Comparison of ENCODE assay signal across 16 cellular contexts in genomic region chr1:38370716-38371504, GRCh38.
DNase-seq lines count a peak whose midpoint lies in the region; TF ChIP-seq lines count a peak whose summit lies in the region.
"Had no signal": no experiment of that assay in that cellular context is flagged by ENCODE, and none has a peak within 500 bp of the region (broad histone marks: within the 10 kb centered on the region; RNA-seq: fewer than 3 reads in every experiment).

No MANE protein-coding gene starts in this region.

- H3K27ac Mint-ChIP-seq in brain, result peak overlapping the region in 4 of 5 experiments; percentile 49 to 85 (median 77)
- H3K27ac Mint-ChIP-seq in CD14-positive monocyte, result no peak overlapping the region

- peaks cover 0 to 18% (median 6%) of the 10 kb centered on the region in 10 experiments; a peak in 9 of 20 replicates for H3K4me1 ChIP-seq in BLaER1 treated with 17β-estradiol and CSF1 and Interleukin-3, amounts not matched to agents 10 nM and 100 nM
- peaks cover 18% of the 10 kb centered on the region for H3K4me1 ChIP-seq in HUES48 (ENCODE audit: control insufficient read depth, insufficient read depth, low read length)

- peak; percentile 49 for DNase-seq in left kidney (ENCODE audit: low read depth, low spot score)
- no peak for DNase-seq in SKM-1 (lab: John Stamatoyannopoulos, UW; ENCODE audit: unreplicated experiment)
- no peak for DNase-seq in activated naive CD4-positive, alpha-beta T cell (lab: John Stamatoyannopoulos, UW)
- DNase-seq in AG08396 (ENCODE audit: low spot score), result no peak
- DNase-seq in CD14-positive monocyte (ENCODE audit: low spot score), result no peak
- DNase-seq: C1 segment of cervical spinal cord, DMS79 treated with DMSO at 0.1 percent for 48 hours, IMR-90, NCI-H187 treated with DMSO at 0.1 percent for 48 hours, NCI-H2227 treated with DMSO at 0.1 percent for 48 hours, NCI-H524, NCI-H82, PC-9 had no signal

- H4K20me1 ChIP-seq in BLaER1 treated with 17β-estradiol and CSF1 and Interleukin-3, amounts not matched to agents 10 nM and 100 nM, result no peaks in the 10 kb centered on the region

- H3K9me3 Mint-ChIP-seq in brain, result peaks cover 9 to 30% (median 22%) of the 10 kb centered on the region in 5 experiments
- peaks cover 12 to 33% (median 21%) of the 10 kb centered on the region in 7 donors for H3K9me3 Mint-ChIP-seq in CD14-positive monocyte

- peak overlapping the region in 8 of 11 experiments; percentile 9 to 53 (median 30); a peak in 10 of 22 replicates for H3K4me2 ChIP-seq in BLaER1 treated with 17β-estradiol and CSF1 and Interleukin-3, amounts not matched to agents 10 nM and 100 nM
- H3K4me2 ChIP-seq: PC-9 had no signal

- intact Hi-C loops in CD14-positive monocyte (cut with micrococcal nuclease), result no loop called here

- H3K9me3 ChIP-seq in BLaER1 treated with 17β-estradiol and CSF1 and Interleukin-3, amounts not matched to agents 10 nM and 100 nM (replicated peaks in 1 of 11), result peaks cover 16 to 34% (median 22%) of the 10 kb centered on the region in 11 experiments
- peaks cover 21% of the 10 kb centered on the region for H3K9me3 ChIP-seq in HUES48 (ENCODE audit: control insufficient read depth, insufficient read depth, low read length)

- no peak overlapping the region for H3K4me3 ChIP-seq in BLaER1 treated with 17β-estradiol and CSF1 and Interleukin-3, amounts not matched to agents 10 nM and 100 nM
- no peak overlapping the region; the same call in 1 of the 2 replicates for H3K4me3 ChIP-seq in HUES48 (ENCODE audit: low read depth, low read length)
- H3K4me3 ChIP-seq: PC-9 had no signal

- peaks cover 15% of the 10 kb centered on the region for H3K4me1 Mint-ChIP-seq in brain
- H3K4me1 Mint-ChIP-seq in CD14-positive monocyte, result no peaks in the 10 kb centered on the region

- TF ChIP-seq CTCF in brain (conservative IDR thresholded peaks at IDR 0.05), result no peak
- no peak for TF ChIP-seq CTCF in CD14-positive monocyte (IDR thresholded peaks at IDR 0.05)

- H3K36me3 Mint-ChIP-seq in brain, result no peaks in the 10 kb centered on the region
- no peaks in the 10 kb centered on the region for H3K36me3 Mint-ChIP-seq in CD14-positive monocyte

- no peak overlapping the region for H3K9ac ChIP-seq in BLaER1 treated with 17β-estradiol and CSF1 and Interleukin-3, amounts not matched to agents 10 nM and 100 nM
- no peak overlapping the region for H3K9ac ChIP-seq in HUES48 (ENCODE audit: low read depth, low read length)

- peak overlapping the region in 2 of 5 experiments; percentile 31 to 49 for H3K4me3 Mint-ChIP-seq in brain
- peak overlapping the region in 1 of 2 donors; percentile 47 for H3K4me3 Mint-ChIP-seq in CD14-positive monocyte

- no peaks in the 10 kb centered on the region for H3K27me3 ChIP-seq in BLaER1 treated with 17β-estradiol and CSF1 and Interleukin-3, amounts not matched to agents 10 nM and 100 nM
- no peaks in the 10 kb centered on the region for H3K27me3 ChIP-seq in HUES48 (ENCODE audit: control insufficient read depth, insufficient read depth, low read length)

- H3K27ac ChIP-seq in BLaER1 treated with 17β-estradiol and CSF1 and Interleukin-3, amounts not matched to agents 10 nM and 100 nM, result no peak overlapping the region
- peak overlapping the region; percentile 59 for H3K27ac ChIP-seq in HUES48 (ENCODE audit: low read depth, low read length)
- H3K27ac ChIP-seq: PC-9 had no signal

- H3K27me3 Mint-ChIP-seq in brain (peaks cover 15% of the 10 kb centered on the region), CD14-positive monocyte (ENCODE audit: low read depth in 3 of 3) (peaks cover 8 to 14% (median 11%) of the 10 kb centered on the region in 3 donors)

- peaks cover 0 to 5% (median 0%) of the 10 kb centered on the region in 11 experiments; a peak in 1 of 22 replicates for H3K36me3 ChIP-seq in BLaER1 treated with 17β-estradiol and CSF1 and Interleukin-3, amounts not matched to agents 10 nM and 100 nM
- no peaks in the 10 kb centered on the region for H3K36me3 ChIP-seq in HUES48 (ENCODE audit: control insufficient read depth, insufficient read depth, low read length)

Comparison
In these comparisons a context has a peak if more than half of its experiments do, and no peak if none do; other contexts are left out.
1. H3K27ac Mint-ChIP-seq: peak in brain (4 of 5); none in CD14-positive monocyte (0 of 7).